21 cellular contexts compared by ENCODE assay signal in genomic region chr20:38957915-38958485, GRCh38. TPM values are rescaled to one million over a fixed set of nuclear protein-coding genes. Genes with fewer than 3 reads are reported as not detected.
DNase-seq lines count a peak whose midpoint lies in the region; ATAC-seq, FAIRE-seq and TF ChIP-seq lines count a peak whose summit lies in the region.
"Had no signal": no experiment of that assay in that cellular context is flagged by ENCODE, and none has a peak within 500 bp of the region (broad histone marks: within the 10 kb centered on the region; RNA-seq: fewer than 3 reads in every experiment).

No MANE protein-coding gene starts in this region.

- peaks cover 4% of the 10 kb centered on the region for H3K79me2 ChIP-seq in HepG2 (ENCODE audit: insufficient read depth, low read length)
- peaks cover 6% of the 10 kb centered on the region for H3K79me2 ChIP-seq in GM23338 (replicated peaks; ENCODE audit: insufficient read depth)

- peaks cover 19% of the 10 kb centered on the region for H3K36me3 Mint-ChIP-seq in GM23338 (ENCODE audit: low read depth)

- TF ChIP-seq RAD21 in HepG2 (CRISPR knock-in tag; IDR thresholded peaks at IDR 0.05) (no peak), liver (IDR thresholded peaks at IDR 0.05) (no peak)

- H2AFZ ChIP-seq in HepG2 (ENCODE audit: low read length): no peak overlapping the region
- H2AFZ ChIP-seq in GM23338: no peak overlapping the region

- peaks cover 8% of the 10 kb centered on the region for H3K27me3 Mint-ChIP-seq in GM23338 (ENCODE audit: insufficient read depth, low read depth, poor library complexity)
- H3K27me3 Mint-ChIP-seq: B cell; CD4-positive, alpha-beta T cell had no signal

- in situ Hi-C loops in HepG2 (cut with HindIII; ENCODE audit: extremely low pct_ligation_motif_present, low pct_unique_long_range_greater_than_20kb): no loop called here

- TF ChIP-seq POLR2A in HepG2 (IDR thresholded peaks at IDR 0.05; ENCODE audit: insufficient read depth in 1 of 2, low read depth in 2 of 2, low read length in 2 of 2) (no peak), right lobe of liver (IDR thresholded peaks at IDR 0.05) (no peak)

- no peak for TF ChIP-seq CTCF in HepG2 (CRISPR knock-in tag; IDR thresholded peaks at IDR 0.05)
- TF ChIP-seq CTCF in right lobe of liver (IDR thresholded peaks at IDR 0.05): no peak
- TF ChIP-seq CTCF in liver (IDR thresholded peaks at IDR 0.05; ENCODE audit: low read depth, low read length, missing input control): no peak
- TF ChIP-seq CTCF in GM23338 (conservative IDR thresholded peaks at IDR 0.05; ENCODE audit: low read depth in 2 of 2): no peak

- no TSS peak for BruUV-seq in HepG2 (replicated peaks; lab: Mats Ljungman, UMichigan)

- H3K4me1 ChIP-seq in HepG2 (ENCODE audit: insufficient read depth, low read length) (peaks cover 50% of the 10 kb centered on the region), right lobe of liver (peaks cover 0 to 15% (median 4%) of the 10 kb centered on the region in 4 donors), liver (ENCODE audit: control insufficient read depth in 4 of 4, insufficient read depth in 4 of 4, low read length in 3 of 4) (peaks cover 2 to 20% (median 17%) of the 10 kb centered on the region in 4 donors), GM23338 (ENCODE audit: insufficient read depth) (peaks cover 7% of the 10 kb centered on the region)

- H3K9me3 Mint-ChIP-seq in GM23338: no peaks in the 10 kb centered on the region; the same call in 2 of the 3 replicates
- H3K9me3 Mint-ChIP-seq: CD4-positive, alpha-beta T cell; CD8-positive, alpha-beta T cell had no signal

- ATAC-seq in HepG2 (no peak), right lobe of liver (no peak), GM23338 (no peak), HG02981 (IDR thresholded peaks at IDR 0.05; ENCODE audit: unreplicated experiment) (no peak)
- ATAC-seq: A549; CD8-positive, alpha-beta T cell had no signal

- no peak overlapping the region for H3K4me3 ChIP-seq in HepG2 (replicated peaks in 1 of 3; ENCODE audit: insufficient read depth in 1 of 3, low read depth in 2 of 3, low read length in 3 of 3)
- no peak overlapping the region for H3K4me3 ChIP-seq in right lobe of liver
- H3K4me3 ChIP-seq in liver (ENCODE audit: low read depth in 1 of 3, low read length in 3 of 3): no peak overlapping the region
- no peak overlapping the region for H3K4me3 ChIP-seq in GM23338
- H3K4me3 ChIP-seq: A549; BLaER1 treated with 17β-estradiol and CSF1 and Interleukin-3, amounts not matched to agents 10 nM and 100 nM had no signal

- H3K9me3 ChIP-seq in HepG2 (ENCODE audit: low read length): no peaks in the 10 kb centered on the region
- no peaks in the 10 kb centered on the region for H3K9me3 ChIP-seq in right lobe of liver
- H3K9me3 ChIP-seq in liver (ENCODE audit: control insufficient read depth in 4 of 4, low read length in 3 of 4): no peaks in the 10 kb centered on the region
- H3K9me3 ChIP-seq: A549; BLaER1 treated with 17β-estradiol and CSF1 and Interleukin-3, amounts not matched to agents 10 nM and 100 nM; Caco-2 had no signal

- H3K4me3 Mint-ChIP-seq in GM23338: no peak overlapping the region
- H3K4me3 Mint-ChIP-seq: B cell; CD4-positive, alpha-beta T cell; CD8-positive, alpha-beta T cell had no signal

- no peak overlapping the region for H3K27ac ChIP-seq in HepG2 (ENCODE audit: extremely low read length, insufficient read depth, low read length)
- no peak overlapping the region for H3K27ac ChIP-seq in right lobe of liver
- H3K27ac ChIP-seq in liver (ENCODE audit: low read depth in 1 of 2, low read length in 2 of 2): no peak overlapping the region
- no peak overlapping the region for H3K27ac ChIP-seq in GM23338 (ENCODE audit: low read depth)
- H3K27ac ChIP-seq: 22Rv1; A549; BLaER1 treated with 17β-estradiol and CSF1 and Interleukin-3, amounts not matched to agents 10 nM and 100 nM; C4-2B had no signal

- TF ChIP-seq EP300 in HepG2 (IDR thresholded peaks at IDR 0.05; ENCODE audit: low read depth in 2 of 2, low read length in 2 of 2) (no peak), HepG2 (CRISPR knock-in tag; IDR thresholded peaks at IDR 0.05; ENCODE audit: borderline replicate concordance) (no peak)

- no peaks in the 10 kb centered on the region; a peak in 1 of 5 replicates for H3K27me3 ChIP-seq in HepG2 (ENCODE audit: control insufficient read depth in 1 of 2, insufficient read depth in 2 of 2, low read length in 2 of 2)
- no peaks in the 10 kb centered on the region for H3K27me3 ChIP-seq in right lobe of liver
- no peaks in the 10 kb centered on the region for H3K27me3 ChIP-seq in liver (ENCODE audit: control insufficient read depth in 4 of 4, insufficient read depth in 4 of 4, low read length in 3 of 4)
- H3K27me3 ChIP-seq in GM23338 (ENCODE audit: insufficient read depth): no peaks in the 10 kb centered on the region
- H3K27me3 ChIP-seq: BLaER1 treated with 17β-estradiol and CSF1 and Interleukin-3, amounts not matched to agents 10 nM and 100 nM had no signal

- peaks cover 0 to 5% of the 10 kb centered on the region in 2 experiments; a peak in 1 of 5 replicates for H3K36me3 ChIP-seq in HepG2 (replicated peaks in 1 of 2; ENCODE audit: control insufficient read depth in 1 of 2, insufficient read depth in 2 of 2, low read length in 2 of 2)
- no peaks in the 10 kb centered on the region for H3K36me3 ChIP-seq in right lobe of liver
- no peaks in the 10 kb centered on the region for H3K36me3 ChIP-seq in liver (ENCODE audit: control insufficient read depth in 4 of 4, insufficient read depth in 3 of 4, low read depth in 1 of 4, low read length in 3 of 4)
- H3K36me3 ChIP-seq in GM23338 (ENCODE audit: insufficient read depth): peaks cover 7% of the 10 kb centered on the region; the same call in 1 of the 2 replicates

- no peak for FAIRE-seq in HepG2 (lab: Jason Lieb, UNC)
- FAIRE-seq: A549, D721Med, G401.6, GM12891, GM19239 had no signal

- intact Hi-C loops in HepG2 (cut with micrococcal nuclease; ENCODE audit: unreplicated experiment) (no loop called here), right lobe of liver (cut with DNase I) (no loop called here)

- H3K9ac ChIP-seq in HepG2 (ENCODE audit: insufficient read depth, low read depth, low read length): no peak overlapping the region
- H3K9ac ChIP-seq in liver (ENCODE audit: low read depth in 1 of 2, low read length in 2 of 2): no peak overlapping the region
- H3K9ac ChIP-seq: BLaER1 treated with 17β-estradiol and CSF1 and Interleukin-3, amounts not matched to agents 10 nM and 100 nM had no signal

- H3F3A ChIP-seq in GM23338 (replicated peaks; ENCODE audit: low read depth): peaks cover 8% of the 10 kb centered on the region; the same call in 1 of the 2 replicates

- WGBS in HepG2 (ENCODE audit: low lambda C conversion rate): 88% methylated on average over 8 of the region's 8 CpGs
- 76% methylated on average over 8 of the region's 8 CpGs for WGBS in right lobe of liver (ENCODE audit: insufficient coverage, low coverage, low lambda C conversion rate, missing lambda C conversion rate)
- WGBS in liver: 64% methylated on average over 8 of the region's 8 CpGs

- CTCF ChIA-PET in HepG2 (lab: Yijun Ruan, JAX; ENCODE audit: low intra/inter-chr PET ratio, low total read pairs): no interaction called here

- H4K20me1 ChIP-seq in HepG2 (ENCODE audit: insufficient read depth, low read length) (no peaks in the 10 kb centered on the region), GM23338 (replicated peaks; ENCODE audit: insufficient read depth) (no peaks in the 10 kb centered on the region)

- peaks cover 11% of the 10 kb centered on the region; the same call in 2 of the 3 replicates for H3K4me1 Mint-ChIP-seq in GM23338

- no peak for DNase-seq in HepG2 (ENCODE audit: low spot score)
- no peak for DNase-seq in right lobe of liver
- DNase-seq in GM23338 (ENCODE audit: low spot score): no peak
- DNase-seq: AML-193; Caco-2; Calu3; CD4-positive, alpha-beta T cell; CD8-positive, alpha-beta T cell; DMS79 treated with DMSO at 0.1 percent for 48 hours; GF-D8 had no signal

- H3K9me2 ChIP-seq in GM23338 (ENCODE audit: insufficient read depth): no peaks in the 10 kb centered on the region

- POLR2A ChIA-PET in HepG2 (lab: Yijun Ruan, JAX): no interaction called here

- H3K4me2 ChIP-seq in HepG2 (ENCODE audit: low read depth, low read length): no peak overlapping the region
- no peak overlapping the region for H3K4me2 ChIP-seq in GM23338
- H3K4me2 ChIP-seq: A549; BLaER1 treated with 17β-estradiol and CSF1 and Interleukin-3, amounts not matched to agents 10 nM and 100 nM had no signal

- H3K27ac Mint-ChIP-seq in GM23338: no peak overlapping the region
- H3K27ac Mint-ChIP-seq: B cell; CD4-positive, alpha-beta T cell; CD8-positive, alpha-beta T cell had no signal

RNA-seq across cellular contexts. Expression of gene DHX35, which starts 4.1 kb away (rescaled TPM):
- 28.7 and 30.4 TPM in 2 replicates for total RNA-seq in HepG2 (2016; rRNA removed; fragmentation: Illumina TruSeq; extraction: Trizol)
- total RNA-seq in HepG2 (2016; cell fraction: cytosol; rRNA removed; fragmentation: Illumina TruSeq; extraction: Trizol; ENCODE audit: low read depth): 5.2 and 6.7 TPM in 2 replicates
- 29.9 and 33.4 TPM in 2 replicates for total RNA-seq in HepG2 (2016; cell fraction: insoluble cytoplasmic fraction; rRNA removed; fragmentation: Illumina TruSeq; extraction: Trizol)
- total RNA-seq in HepG2 (2016; cell fraction: membrane; rRNA removed; fragmentation: Illumina TruSeq; extraction: Trizol): 8.6 and 10.5 TPM in 2 replicates
- total RNA-seq in HepG2 (2016; cell fraction: nucleus; rRNA removed; fragmentation: Illumina TruSeq; extraction: Trizol): 35.4 and 36.9 TPM in 2 replicates
- polyA plus RNA-seq in HepG2 (2011; rRNA removed): 25.8 and 26.2 TPM in 2 replicates
- 18.8 and 19.6 TPM in 2 replicates for polyA plus RNA-seq in HepG2 (2011; cell fraction: cytosol; rRNA removed)
- polyA plus RNA-seq in HepG2 (2011; cell fraction: nucleus; rRNA removed): 58.1 and 67.7 TPM in 2 replicates
- 11.8 and 14.5 TPM in 2 replicates for polyA plus RNA-seq in HepG2 (2012)
- polyA plus RNA-seq in HepG2 (2016; cell fraction: cytosol; fragmentation: Illumina TruSeq; extraction: Trizol; ENCODE audit: low read depth): 1.6 and 1.8 TPM in 2 replicates
- polyA plus RNA-seq in HepG2 (2016; cell fraction: insoluble cytoplasmic fraction; fragmentation: Illumina TruSeq; extraction: Trizol; ENCODE audit: low read depth): 24.2 and 25.5 TPM in 2 replicates
- polyA plus RNA-seq in HepG2 (2016; cell fraction: membrane; fragmentation: Illumina TruSeq; extraction: Trizol; ENCODE audit: low read depth): 4.9 TPM in 2 replicates
- 45.4 and 47.2 TPM in 2 replicates for polyA plus RNA-seq in HepG2 (2016; cell fraction: nucleus; fragmentation: Illumina TruSeq; extraction: Trizol; ENCODE audit: insufficient read depth, low read depth)
- polyA minus RNA-seq in HepG2 (2011; rRNA and poly(A)+ RNA removed; ENCODE audit: low replicate concordance): 25.6 and 28.7 TPM in 2 replicates
- 10.4 and 11.8 TPM in 2 replicates for polyA minus RNA-seq in HepG2 (2011; cell fraction: cytosol; rRNA and poly(A)+ RNA removed)
- polyA minus RNA-seq in HepG2 (2011; cell fraction: nucleus; rRNA and poly(A)+ RNA removed): 46.6 and 48.2 TPM in 2 replicates
- total RNA-seq in right lobe of liver: 1 to 10 TPM; 3.2 to 7.5 (median 4.8) TPM
- 10 to 100 TPM in 1 of 2 donors, 1 to 10 TPM in 1; 5.8 to 10.6 TPM for total RNA-seq in liver
- 1 to 10 TPM; 2.7 to 3.8 TPM for polyA plus RNA-seq in liver
- total RNA-seq in GM23338 (2014; rRNA removed; shearing (Covaris generic)): 20.1 and 25.9 TPM in 2 replicates
- polyA plus RNA-seq in GM23338 (2016; fragmentation: Nextera tagmentation; extraction: Ambion mirVana): 8.3 TPM in 2 replicates

RNA-seq across cellular contexts. Expression of gene FAM83D, which starts 31.8 kb away (rescaled TPM):
- total RNA-seq in HepG2 (2016; rRNA removed; fragmentation: Illumina TruSeq; extraction: Trizol) (64.0 and 76.5 TPM in 2 replicates), right lobe of liver (1 to 10 TPM in 4 of 6 experiments, under 1 TPM in 2; 0.83 to 3.3 (median 1.7) TPM), liver (10 to 100 TPM in 1 of 2 donors, 1 to 10 TPM in 1; 2.8 to 28.2 TPM)
- 7.7 and 8.1 TPM in 2 replicates for total RNA-seq in HepG2 (2016; cell fraction: cytosol; rRNA removed; fragmentation: Illumina TruSeq; extraction: Trizol; ENCODE audit: low read depth)
- 64.0 and 71.6 TPM in 2 replicates for total RNA-seq in HepG2 (2016; cell fraction: insoluble cytoplasmic fraction; rRNA removed; fragmentation: Illumina TruSeq; extraction: Trizol)
- total RNA-seq in HepG2 (2016; cell fraction: membrane; rRNA removed; fragmentation: Illumina TruSeq; extraction: Trizol): 21.2 and 23.0 TPM in 2 replicates
- 31.3 and 37.7 TPM in 2 replicates for total RNA-seq in HepG2 (2016; cell fraction: nucleus; rRNA removed; fragmentation: Illumina TruSeq; extraction: Trizol)
- polyA plus RNA-seq in HepG2 (2011; rRNA removed) (26.7 and 51.4 TPM in 2 replicates), liver (1 to 10 TPM; 1.1 to 2.6 TPM), GM23338 (2016; fragmentation: Nextera tagmentation; extraction: Ambion mirVana) (31.1 and 33.3 TPM in 2 replicates)
- polyA plus RNA-seq in HepG2 (2011; cell fraction: cytosol; rRNA removed): 28.2 and 38.6 TPM in 2 replicates
- 23.7 and 42.3 TPM in 2 replicates for polyA plus RNA-seq in HepG2 (2011; cell fraction: nucleus; rRNA removed)
- polyA plus RNA-seq in HepG2 (2012): 13.4 and 27.1 TPM in 2 replicates
- 3.9 and 4.0 TPM in 2 replicates for polyA plus RNA-seq in HepG2 (2016; cell fraction: cytosol; fragmentation: Illumina TruSeq; extraction: Trizol; ENCODE audit: low read depth)
- 80.4 and 80.8 TPM in 2 replicates for polyA plus RNA-seq in HepG2 (2016; cell fraction: insoluble cytoplasmic fraction; fragmentation: Illumina TruSeq; extraction: Trizol; ENCODE audit: low read depth)
- 11.5 and 12.2 TPM in 2 replicates for polyA plus RNA-seq in HepG2 (2016; cell fraction: membrane; fragmentation: Illumina TruSeq; extraction: Trizol; ENCODE audit: low read depth)
- polyA plus RNA-seq in HepG2 (2016; cell fraction: nucleus; fragmentation: Illumina TruSeq; extraction: Trizol; ENCODE audit: insufficient read depth, low read depth): 61.5 and 62.0 TPM in 2 replicates
- polyA minus RNA-seq in HepG2 (2011; rRNA and poly(A)+ RNA removed; ENCODE audit: low replicate concordance): 42.3 and 93.4 TPM in 2 replicates
- polyA minus RNA-seq in HepG2 (2011; cell fraction: cytosol; rRNA and poly(A)+ RNA removed): 16.7 and 27.9 TPM in 2 replicates
- 19.5 and 32.3 TPM in 2 replicates for polyA minus RNA-seq in HepG2 (2011; cell fraction: nucleus; rRNA and poly(A)+ RNA removed)
- 81.6 and 91.3 TPM in 2 replicates for total RNA-seq in GM23338 (2014; rRNA removed; shearing (Covaris generic))
